In the genomic region with DNA sequence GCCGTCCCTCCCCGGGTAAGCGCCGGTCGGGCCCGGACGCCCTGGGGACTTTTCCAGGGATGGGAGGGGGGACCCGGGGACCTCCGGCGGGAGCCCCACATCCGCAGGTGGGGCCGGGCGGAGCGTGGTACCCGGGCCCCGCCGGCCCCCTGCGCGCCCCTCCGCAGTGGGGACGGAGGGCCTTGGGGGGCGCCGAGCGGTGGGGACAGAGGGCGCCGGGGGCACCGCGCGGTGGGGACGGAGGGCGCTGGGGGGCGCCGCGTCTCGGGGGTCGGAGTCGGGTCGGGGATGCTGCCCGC, we compare ENCODE assay signal across 8 cellular contexts. TPM values are rescaled to one million over a fixed set of nuclear protein-coding genes. Genes with fewer than 3 reads are reported as not detected.
A peak's percentile ranks its signal among the peaks of the same experiment; 100 is the strongest.
DNase-seq lines count a peak whose midpoint lies in the region; ATAC-seq, FAIRE-seq and TF ChIP-seq lines count a peak whose summit lies in the region.

No MANE protein-coding gene starts in this region.

- no peak for TF ChIP-seq CTCF in activated CD8-positive, alpha-beta T cell treated with anti-CD3 and anti-CD28 coated beads for 36 hours (IDR thresholded peaks at IDR 0.05)
- TF ChIP-seq CTCF in WI38 (IDR thresholded peaks at IDR 0.05; ENCODE audit: low read depth, low read length) (no peak), kidney (IDR thresholded peaks at IDR 0.05; ENCODE audit: borderline replicate concordance, extremely low read depth, insufficient read depth) (no peak), upper lobe of left lung (IDR thresholded peaks at IDR 0.05) (no peak)

- H3K27me3 ChIP-seq in upper lobe of left lung, result peaks cover 0 to 10% (median 0%) of the 10 kb centered on the region in 4 donors
- H3K27me3 ChIP-seq in CD8-positive, alpha-beta memory T cell (ENCODE audit: insufficient read depth, low read length, poor library complexity, severe bottlenecking), result no peaks in the 10 kb centered on the region

- H3K27ac ChIP-seq in kidney (ENCODE audit: low read depth in 2 of 2, low read length in 2 of 2), result peak overlapping the region; percentile 69 to 85
- peak overlapping the region; percentile 83 to 89 (median 86) for H3K27ac ChIP-seq in upper lobe of left lung
- H3K27ac ChIP-seq in CD8-positive, alpha-beta memory T cell (ENCODE audit: low read depth, low read length), result no peak overlapping the region

- ATAC-seq in activated CD8-positive, alpha-beta T cell treated with anti-CD3 and anti-CD28 coated beads for 36 hours, result peak; percentile 2
- no peak for ATAC-seq in activated CD8-positive, alpha-beta T cell treated with anti-CD3 and anti-CD28 coated beads, Interleukin-2, amount 10 ng/mL, durations not matched to agents 7 days and 5 days
- ATAC-seq in upper lobe of left lung (ENCODE audit: low FRiP score in 2 of 2) (peak in 1 of 2 donors; percentile 39), HG02973 (IDR thresholded peaks at IDR 0.05; ENCODE audit: unreplicated experiment) (no peak)

- intact Hi-C loops in activated CD8-positive, alpha-beta T cell treated with anti-CD3 and anti-CD28 coated beads for 36 hours (cut with micrococcal nuclease), result no loop called here
- intact Hi-C loops in kidney (cut with DNase I), result no loop called here

- TF ChIP-seq EP300 in upper lobe of left lung (IDR thresholded peaks at IDR 0.05), result no peak

- no peaks in the 10 kb centered on the region for H3K36me3 Mint-ChIP-seq in activated CD8-positive, alpha-beta T cell treated with anti-CD3 and anti-CD28 coated beads for 36 hours (ENCODE audit: low read depth)
- H3K36me3 Mint-ChIP-seq in activated CD8-positive, alpha-beta T cell treated with anti-CD3 and anti-CD28 coated beads, Interleukin-2, amount 10 ng/mL, durations not matched to agents 7 days and 5 days (ENCODE audit: low read depth), result no peaks in the 10 kb centered on the region
- peaks cover 0 to 5% (median 0%) of the 10 kb centered on the region in 3 donors for H3K36me3 Mint-ChIP-seq in CD8-positive, alpha-beta memory T cell

- peaks cover 24% of the 10 kb centered on the region for H3K27me3 Mint-ChIP-seq in activated CD8-positive, alpha-beta T cell treated with anti-CD3 and anti-CD28 coated beads for 36 hours
- H3K27me3 Mint-ChIP-seq in activated CD8-positive, alpha-beta T cell treated with anti-CD3 and anti-CD28 coated beads, Interleukin-2, amount 10 ng/mL, durations not matched to agents 7 days and 5 days (ENCODE audit: low read depth), result peaks cover 52% of the 10 kb centered on the region
- H3K27me3 Mint-ChIP-seq in CD8-positive, alpha-beta memory T cell, result peaks cover 4 to 7% of the 10 kb centered on the region in 2 donors

- H3K4me3 Mint-ChIP-seq in activated CD8-positive, alpha-beta T cell treated with anti-CD3 and anti-CD28 coated beads for 36 hours, result no peak overlapping the region
- no peak overlapping the region for H3K4me3 Mint-ChIP-seq in activated CD8-positive, alpha-beta T cell treated with anti-CD3 and anti-CD28 coated beads, Interleukin-2, amount 10 ng/mL, durations not matched to agents 7 days and 5 days
- peak overlapping the region in 2 of 7 donors; percentile 87 to 92 for H3K4me3 Mint-ChIP-seq in CD8-positive, alpha-beta memory T cell

- POLR2A ChIA-PET in activated CD8-positive, alpha-beta T cell treated with anti-CD3 and anti-CD28 coated beads for 36 hours (lab: Charles Lee), result interaction anchor here (0.6 to 1.0 kb wide), 2 partner anchors 81 to 108 kb away, joined by 3 read pairs; no protein-coding TSS in a partner anchor
- POLR2A ChIA-PET in activated CD8-positive, alpha-beta T cell treated with anti-CD3 and anti-CD28 coated beads, Interleukin-2, amount 10 ng/mL, durations not matched to agents 7 days and 5 days (lab: Charles Lee), result no interaction called here
- POLR2A ChIA-PET in CD8-positive, alpha-beta memory T cell (lab: Charles Lee), result interaction anchor here (0.8 to 1.5 kb wide), 4 partner anchors 35 to 182 kb away, joined by 3 to 13 read pairs (median 4); no protein-coding TSS in a partner anchor

- TF ChIP-seq POLR2A in upper lobe of left lung (IDR thresholded peaks at IDR 0.05), result no peak

- no peaks in the 10 kb centered on the region for H3K9me3 ChIP-seq in kidney (ENCODE audit: control insufficient read depth in 1 of 2, low read length in 2 of 2)
- H3K9me3 ChIP-seq in upper lobe of left lung, result no peaks in the 10 kb centered on the region
- H3K9me3 ChIP-seq in CD8-positive, alpha-beta memory T cell (ENCODE audit: low read length), result no peaks in the 10 kb centered on the region

- DNase-seq in activated CD8-positive, alpha-beta T cell treated with anti-CD3 and anti-CD28 coated beads for 36 hours, result no peak
- no peak for DNase-seq in activated CD8-positive, alpha-beta T cell treated with anti-CD3 and anti-CD28 coated beads, Interleukin-2, amount 10 ng/mL, durations not matched to agents 7 days and 5 days
- no peak for DNase-seq in kidney
- peak in 1 of 2 donors; percentile 88 for DNase-seq in upper lobe of left lung
- no peak for DNase-seq in activated T-cell treated with anti-CD3 and anti-CD28 coated beads for 4 hours
- DNase-seq in CD8-positive, alpha-beta memory T cell, result no peak

- H3K9me3 Mint-ChIP-seq in activated CD8-positive, alpha-beta T cell treated with anti-CD3 and anti-CD28 coated beads for 36 hours, result no peaks in the 10 kb centered on the region
- H3K9me3 Mint-ChIP-seq in activated CD8-positive, alpha-beta T cell treated with anti-CD3 and anti-CD28 coated beads, Interleukin-2, amount 10 ng/mL, durations not matched to agents 7 days and 5 days (ENCODE audit: insufficient read depth), result no peaks in the 10 kb centered on the region
- H3K9me3 Mint-ChIP-seq in CD8-positive, alpha-beta memory T cell, result no peaks in the 10 kb centered on the region

- no peak for FAIRE-seq in kidney (lab: Jason Lieb, UNC)

- H3K27ac Mint-ChIP-seq in activated CD8-positive, alpha-beta T cell treated with anti-CD3 and anti-CD28 coated beads for 36 hours, result no peak overlapping the region
- no peak overlapping the region for H3K27ac Mint-ChIP-seq in activated CD8-positive, alpha-beta T cell treated with anti-CD3 and anti-CD28 coated beads, Interleukin-2, amount 10 ng/mL, durations not matched to agents 7 days and 5 days
- no peak overlapping the region for H3K27ac Mint-ChIP-seq in CD8-positive, alpha-beta memory T cell

- 0% methylated on average over 2 of the region's 39 CpGs; no CpG with 5 or more reads in 1 of the 2 donors for WGBS in upper lobe of left lung, 2 donors

- CTCF ChIA-PET in activated CD8-positive, alpha-beta T cell treated with anti-CD3 and anti-CD28 coated beads for 36 hours (lab: Charles Lee), result interaction anchor here (1.0 to 3.0 kb wide), 6 partner anchors 16 to 205 kb away, joined by 3 to 19 read pairs (median 4); no protein-coding TSS in a partner anchor
- CTCF ChIA-PET in activated CD8-positive, alpha-beta T cell treated with anti-CD3 and anti-CD28 coated beads, Interleukin-2, amount 10 ng/mL, durations not matched to agents 7 days and 5 days (lab: Charles Lee), result interaction anchor here (0.7 to 2.5 kb wide), 6 partner anchors 9 to 217 kb away, joined by 3 to 18 read pairs (median 3); no protein-coding TSS in a partner anchor
- CTCF ChIA-PET in CD8-positive, alpha-beta memory T cell (lab: Charles Lee), result interaction anchor here (1.1 to 1.8 kb wide), 4 partner anchors 16 to 182 kb away, joined by 3 to 12 read pairs (median 7); no protein-coding TSS in a partner anchor

- H3K4me1 ChIP-seq in kidney (ENCODE audit: control insufficient read depth in 1 of 2, insufficient read depth in 1 of 2, low read depth in 1 of 2, low read length in 2 of 2) (peaks cover 0 to 4% of the 10 kb centered on the region in 2 donors), upper lobe of left lung (peaks cover 0 to 25% (median 8%) of the 10 kb centered on the region in 4 donors)
- no peaks in the 10 kb centered on the region for H3K4me1 ChIP-seq in CD8-positive, alpha-beta memory T cell (ENCODE audit: insufficient read depth, low read length)

- H3K36me3 ChIP-seq in kidney (ENCODE audit: control insufficient read depth in 1 of 2, insufficient read depth in 2 of 2, low read length in 2 of 2) (no peaks in the 10 kb centered on the region), upper lobe of left lung (no peaks in the 10 kb centered on the region)
- H3K36me3 ChIP-seq in CD8-positive, alpha-beta memory T cell (ENCODE audit: insufficient read depth, low read length), result no peaks in the 10 kb centered on the region

- no peak overlapping the region for H3K9ac ChIP-seq in kidney (ENCODE audit: low read length in 2 of 2)

- peaks cover 15% of the 10 kb centered on the region for H3K4me1 Mint-ChIP-seq in activated CD8-positive, alpha-beta T cell treated with anti-CD3 and anti-CD28 coated beads for 36 hours (ENCODE audit: low read depth)
- H3K4me1 Mint-ChIP-seq in activated CD8-positive, alpha-beta T cell treated with anti-CD3 and anti-CD28 coated beads, Interleukin-2, amount 10 ng/mL, durations not matched to agents 7 days and 5 days (ENCODE audit: low read depth), result peaks cover 18% of the 10 kb centered on the region
- H3K4me1 Mint-ChIP-seq in CD8-positive, alpha-beta memory T cell, result peaks cover 17 to 24% (median 21%) of the 10 kb centered on the region in 3 donors

- H3K4me3 ChIP-seq in WI38 (ENCODE audit: low read depth, low read length), result peak overlapping the region; percentile 42
- H3K4me3 ChIP-seq in kidney (ENCODE audit: low read length in 2 of 2), result peak overlapping the region in 1 of 2 donors; percentile 74
- peak overlapping the region; percentile 27 to 85 (median 68) for H3K4me3 ChIP-seq in upper lobe of left lung
- H3K4me3 ChIP-seq in CD8-positive, alpha-beta memory T cell (ENCODE audit: low read length), result no peak overlapping the region

RNA-seq across cellular contexts. Expression of gene PLEKHG1, which starts 0.3 kb away (rescaled TPM):
- 1 to 10 TPM; 4.2 to 4.8 TPM for total RNA-seq in activated CD8-positive, alpha-beta T cell treated with anti-CD3 and anti-CD28 coated beads for 36 hours
- total RNA-seq in activated CD8-positive, alpha-beta T cell treated with anti-CD3 and anti-CD28 coated beads, Interleukin-2, amount 10 ng/mL, durations not matched to agents 7 days and 5 days, result 1 to 10 TPM in 1 of 2 experiments, under 1 TPM in 1; 0.76 to 1.8 TPM
- total RNA-seq in kidney (58.7 TPM), upper lobe of left lung (10 to 100 TPM; 16.3 to 45.4 (median 29.2) TPM)
- polyA plus RNA-seq in kidney (ENCODE audit: insufficient read depth, low read depth, low replicate concordance), result 2.8 TPM
- total RNA-seq in CD8-positive, alpha-beta memory T cell, result 1 to 10 TPM; 8.8 to 9.4 TPM
- 1.9 TPM for polyA plus RNA-seq in CD8-positive, alpha-beta memory T cell
